Comparison of ENCODE assay signal across 8 cellular contexts in the genomic region with DNA sequence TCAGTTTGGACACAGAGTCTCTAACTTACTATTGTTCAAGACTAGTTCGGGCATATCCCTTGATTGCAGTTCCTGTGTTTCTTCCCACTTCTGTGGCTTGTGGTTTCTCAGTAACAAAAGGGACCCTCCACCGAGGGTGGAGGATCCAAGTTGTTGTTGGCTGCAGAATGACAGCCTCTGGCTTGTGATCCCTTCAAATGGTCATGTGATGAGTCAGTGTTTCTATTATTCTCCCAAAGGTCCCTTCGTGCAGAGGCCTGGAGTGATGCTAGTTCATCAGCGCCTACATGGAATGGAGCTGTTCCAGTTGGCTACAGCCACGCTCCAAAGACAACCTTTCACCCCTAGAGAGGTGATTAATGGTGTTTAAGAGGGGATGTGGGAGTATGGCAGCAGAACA. TPM values are rescaled to one million over a fixed set of nuclear protein-coding genes. Genes with fewer than 3 reads are reported as not detected.
DNase-seq lines count a peak whose midpoint lies in the region; ATAC-seq and TF ChIP-seq lines count a peak whose summit lies in the region.

No MANE protein-coding gene starts in this region.

- in situ Hi-C loops in KBM-7 (cut with MboI; ENCODE audit: low pct_unique_long_range_greater_than_20kb, low sequenced_read_pairs), result no loop called here

- H3K4me3 ChIP-seq in choroid plexus epithelial cell (ENCODE audit: low read depth, low read length), result no peak overlapping the region
- H3K4me3 ChIP-seq in muscle layer of colon (ENCODE audit: low read depth in 1 of 2, low read length in 2 of 2), result no peak overlapping the region
- no peak overlapping the region for H3K4me3 ChIP-seq in mucosa of descending colon

- intact Hi-C loops in CD14-positive monocyte (cut with micrococcal nuclease) (no loop called here), mucosa of descending colon (cut with DNase I, micrococcal nuclease) (no loop called here)

- ATAC-seq in left lobe of liver, result no peak
- no peak for ATAC-seq in mucosa of descending colon

- peak; percentile 54 for DNase-seq in Ammon's horn (ENCODE audit: low spot score)
- DNase-seq in KBM-7, result peak; percentile 91
- DNase-seq in choroid plexus epithelial cell (ENCODE audit: low read depth), result peak; percentile 85
- DNase-seq in CD14-positive monocyte (ENCODE audit: low spot score), result no peak
- no peak for DNase-seq in GF-D8 (lab: John Stamatoyannopoulos, UW)
- DNase-seq in left lobe of liver (ENCODE audit: low spot score), result no peak
- no peak for DNase-seq in mucosa of descending colon

- peaks cover 0 to 17% of the 10 kb centered on the region in 2 donors for H3K27me3 ChIP-seq in muscle layer of colon (ENCODE audit: control insufficient read depth in 1 of 2, insufficient read depth in 2 of 2, low read length in 2 of 2)

- no peaks in the 10 kb centered on the region for H3K9me3 ChIP-seq in muscle layer of colon (ENCODE audit: low read length)
- no peaks in the 10 kb centered on the region for H3K9me3 ChIP-seq in mucosa of descending colon

- peak overlapping the region; percentile 16 for H3K27ac ChIP-seq in muscle layer of colon (ENCODE audit: low read depth, low read length)

- H3K4me1 ChIP-seq in muscle layer of colon (ENCODE audit: insufficient read depth, low read length) (peaks cover 23% of the 10 kb centered on the region), mucosa of descending colon (ENCODE audit: low read depth) (peaks cover 19% of the 10 kb centered on the region)

- no peak for TF ChIP-seq CTCF in choroid plexus epithelial cell (conservative IDR thresholded peaks at IDR 0.05; ENCODE audit: low read depth, low read length)
- no peak for TF ChIP-seq CTCF in CD14-positive monocyte (IDR thresholded peaks at IDR 0.05)
- no peak for TF ChIP-seq CTCF in mucosa of descending colon (IDR thresholded peaks at IDR 0.05)

- peaks cover 43% of the 10 kb centered on the region for H3K36me3 ChIP-seq in muscle layer of colon (ENCODE audit: insufficient read depth, low read length)
- peaks cover 16% of the 10 kb centered on the region for H3K36me3 ChIP-seq in mucosa of descending colon (ENCODE audit: low read depth)

- H3K36me3 Mint-ChIP-seq in CD14-positive monocyte, result peaks cover 61 to 63% of the 10 kb centered on the region in 2 donors

- H3K27me3 Mint-ChIP-seq in CD14-positive monocyte (ENCODE audit: low read depth in 3 of 3), result peaks cover 33 to 42% (median 34%) of the 10 kb centered on the region in 3 donors

- no peak overlapping the region for H3K9ac ChIP-seq in muscle layer of colon (ENCODE audit: low read length)

- peaks cover 29% of the 10 kb centered on the region for H3K4me1 Mint-ChIP-seq in CD14-positive monocyte

- peaks cover 0 to 6% (median 2%) of the 10 kb centered on the region in 7 donors for H3K9me3 Mint-ChIP-seq in CD14-positive monocyte

- H3K4me3 Mint-ChIP-seq in CD14-positive monocyte, result no peak overlapping the region

- H3K27ac Mint-ChIP-seq in CD14-positive monocyte, result no peak overlapping the region

RNA-seq across cellular contexts. Expression of gene VWCE, which starts 2.6 kb away (rescaled TPM):
- polyA plus RNA-seq in CD14-positive monocyte, result under 1 TPM in 1 of 2 donors, not detected in 1; 0.05 TPM
- total RNA-seq in left lobe of liver, result 20.6 TPM
- total RNA-seq in mucosa of descending colon, result 1 to 10 TPM in 1 of 3 donors, under 1 TPM in 2; 0.17 to 1.9 (median 0.55) TPM

RNA-seq across cellular contexts. Expression of gene DDB1, which starts 35.2 kb away (rescaled TPM):
- 10 to 100 TPM; 86.6 to 97.2 TPM for polyA plus RNA-seq in CD14-positive monocyte
- total RNA-seq in left lobe of liver (105 TPM), mucosa of descending colon (100 to 1,000 TPM; 121 to 152 (median 140) TPM)

RNA-seq across cellular contexts. Expression of gene TKFC, which starts 35.3 kb away (rescaled TPM):
- polyA plus RNA-seq in CD14-positive monocyte, result 10 to 100 TPM; 29.5 to 29.6 TPM
- total RNA-seq in left lobe of liver, result 176 TPM
- 10 to 100 TPM; 30.9 to 78.8 (median 63.1) TPM for total RNA-seq in mucosa of descending colon

RNA-seq across cellular contexts. Expression of gene PGA5, which starts 56.8 kb away (rescaled TPM):
- polyA plus RNA-seq in CD14-positive monocyte, result 1 to 10 TPM; 1.0 to 3.6 TPM
- total RNA-seq in left lobe of liver, result 0.18 TPM
- under 1 TPM in 2 of 3 donors, not detected in 1; 0.41 to 0.75 TPM for total RNA-seq in mucosa of descending colon

Comparison
In these comparisons a context has a peak if more than half of its experiments do, and no peak if none do; other contexts are left out.
1. DNase-seq: peak in Ammon's horn (single experiment), KBM-7 (single experiment) and choroid plexus epithelial cell (single experiment); none in CD14-positive monocyte (single experiment), GF-D8 (single experiment), left lobe of liver (single experiment) and mucosa of descending colon (0 of 3).